In the genomic region with DNA sequence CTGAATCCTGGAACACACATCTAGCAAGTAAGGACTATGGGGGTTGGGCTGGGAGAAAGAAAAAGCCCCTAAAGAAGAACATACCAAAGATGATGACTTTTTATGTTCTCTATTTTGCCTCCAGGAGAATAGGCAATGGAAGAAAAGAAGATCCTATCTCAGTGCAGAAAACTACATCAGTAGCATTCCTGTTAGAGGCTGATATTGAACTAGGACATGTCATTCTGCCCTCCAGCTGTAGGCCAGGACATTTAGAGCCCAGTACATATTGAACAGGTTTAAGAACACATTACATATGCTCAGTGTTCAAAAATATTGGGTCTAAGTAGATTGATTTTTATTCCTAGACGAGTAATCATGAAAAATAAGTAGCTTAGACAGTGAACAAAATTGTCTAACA, we compare ENCODE assay signal across 4 cellular contexts. TPM values are rescaled to one million over a fixed set of nuclear protein-coding genes. Genes with fewer than 3 reads are reported as not detected.
"Had no signal": no experiment of that assay in that cellular context is flagged by ENCODE, and none has a peak within 500 bp of the region (broad histone marks: within the 10 kb centered on the region; RNA-seq: fewer than 3 reads in every experiment).

No MANE protein-coding gene starts in this region.

- ATAC-seq: GM12878 had no signal

- DNase-seq: GDM1, GF-D8 had no signal

- H3K4me3 ChIP-seq: GM12878 had no signal

RNA-seq across cellular contexts. Expression of gene PRLR, which starts 24.7 kb away (rescaled TPM):
- total RNA-seq: G401 had no signal
